ENCODE assay signal across 8 cellular contexts in the genomic region with DNA sequence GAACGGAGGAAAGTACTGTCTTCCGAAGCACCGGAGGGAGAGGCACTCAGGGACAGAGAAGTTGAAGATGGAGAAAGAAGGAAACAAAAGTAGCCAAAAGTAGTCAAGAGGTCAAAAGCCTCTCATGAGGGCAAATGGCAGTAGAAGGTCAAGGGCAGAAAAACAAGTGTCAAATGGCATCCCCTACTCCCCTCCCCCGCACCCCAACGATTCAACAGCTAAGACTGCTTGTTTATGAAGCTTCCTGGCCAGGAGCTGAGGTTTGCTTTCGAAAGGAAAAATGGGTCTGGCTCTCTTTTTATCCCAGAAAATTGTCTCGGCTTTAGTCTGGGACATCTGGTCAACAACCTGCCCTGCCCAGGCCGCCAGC. TPM values are rescaled to one million over a fixed set of nuclear protein-coding genes. Genes with fewer than 3 reads are reported as not detected.
A peak's percentile ranks its signal among the peaks of the same experiment; 100 is the strongest.
DNase-seq lines count a peak whose midpoint lies in the region; ATAC-seq, FAIRE-seq and TF ChIP-seq lines count a peak whose summit lies in the region.

No MANE protein-coding gene starts in this region.

- H4K91ac ChIP-seq in IMR-90 (ENCODE audit: insufficient read depth, low read depth, low read length): no peak overlapping the region

- H2BK15ac ChIP-seq in IMR-90 (ENCODE audit: low read depth, low read length): no peak overlapping the region

- CTCF ChIA-PET in IMR-90 (lab: Yijun Ruan, JAX): no interaction called here

- 0 out of 2 replicates have a peak, but pooled peaks cover 1% of the 10 kb centered on the region for H3K36me3 ChIP-seq in IMR-90 (ENCODE audit: control insufficient read depth, insufficient read depth, low read length)

- H3K27ac ChIP-seq in IMR-90 (ENCODE audit: insufficient read depth, low read length): no peak overlapping the region

- H3K4me3 ChIP-seq in AG10803 (ENCODE audit: low read length): peak overlapping the region; percentile 56
- peak overlapping the region; percentile 43 for H3K4me3 ChIP-seq in IMR-90 (ENCODE audit: insufficient read depth, low read depth, low read length)

- intact Hi-C loops in IMR-90 (cut with micrococcal nuclease): no loop called here
- intact Hi-C loops in dendritic cell treated with granulocyte-macrophage colony-stimulating factor and Interleukin-4, amounts not matched to agents 40 ng/mL and 50 ng/mL, for 4 days (cut with micrococcal nuclease): no loop called here

- no peak overlapping the region for H3K14ac ChIP-seq in IMR-90 (replicated peaks; ENCODE audit: low read depth, low read length)

- H3K4me3 Mint-ChIP-seq in dendritic cell treated with granulocyte-macrophage colony-stimulating factor and Interleukin-4, amounts not matched to agents 40 ng/mL and 50 ng/mL, for 4 days: peak overlapping the region; percentile 70
- H3K4me3 Mint-ChIP-seq in nephron: peak overlapping the region; percentile 53 to 79 (median 68)

- H3K9me3 ChIP-seq in IMR-90 (ENCODE audit: control insufficient read depth, insufficient read depth, low read length): peaks cover 6% of the 10 kb centered on the region

- H3K56ac ChIP-seq in IMR-90 (ENCODE audit: extremely low read depth, insufficient read depth, low read length): no peak overlapping the region

- H3K36me3 Mint-ChIP-seq in dendritic cell treated with granulocyte-macrophage colony-stimulating factor and Interleukin-4, amounts not matched to agents 40 ng/mL and 50 ng/mL, for 4 days (ENCODE audit: low read depth): peaks cover 9% of the 10 kb centered on the region
- peaks cover 14% of the 10 kb centered on the region for H3K36me3 Mint-ChIP-seq in nephron (ENCODE audit: low read depth)

- POLR2A ChIA-PET in IMR-90 (lab: Charles Lee; ENCODE audit: unreplicated experiment): interaction anchor here (0.6 kb wide), 1 partner anchor 32 kb away, joined by 23 read pairs; no protein-coding TSS in a partner anchor

- peak overlapping the region; percentile 68 for H3K4me2 ChIP-seq in IMR-90 (ENCODE audit: low read depth, low read length)

- H2AK5ac ChIP-seq in IMR-90 (ENCODE audit: low read depth, low read length): no peak overlapping the region

- DNase-seq in AG10803 (ENCODE audit: low read depth): no peak
- DNase-seq in IMR-90: no peak
- DNase-seq in DMS79 (lab: John Stamatoyannopoulos, UW): no peak
- no peak for DNase-seq in GM20000 (ENCODE audit: low spot score)
- no peak for DNase-seq in occipital lobe (lab: John Stamatoyannopoulos, UW)
- DNase-seq in GM19239 (ENCODE audit: insufficient read length, low spot score): no peak

- no peak overlapping the region for H3K27ac Mint-ChIP-seq in dendritic cell treated with granulocyte-macrophage colony-stimulating factor and Interleukin-4, amounts not matched to agents 40 ng/mL and 50 ng/mL, for 4 days
- H3K27ac Mint-ChIP-seq in nephron: no peak overlapping the region

- peaks cover 63% of the 10 kb centered on the region for H3K27me3 Mint-ChIP-seq in dendritic cell treated with granulocyte-macrophage colony-stimulating factor and Interleukin-4, amounts not matched to agents 40 ng/mL and 50 ng/mL, for 4 days
- H3K27me3 Mint-ChIP-seq in nephron (ENCODE audit: low read depth): peaks cover 77% of the 10 kb centered on the region

- H3K4me1 ChIP-seq in IMR-90 (ENCODE audit: control insufficient read depth, insufficient read depth, low read length): peaks cover 4% of the 10 kb centered on the region

- H4K5ac ChIP-seq in IMR-90 (ENCODE audit: low read depth, low read length): no peak overlapping the region

- H2BK120ac ChIP-seq in IMR-90 (ENCODE audit: low read depth, low read length): no peak overlapping the region

- H2AK9ac ChIP-seq in IMR-90 (replicated peaks; ENCODE audit: low read depth, low read length, poor library complexity): no peak overlapping the region

- H3K9me1 ChIP-seq in IMR-90 (ENCODE audit: insufficient read depth, low read length): no peaks in the 10 kb centered on the region; the same call in 1 of the 2 replicates

- dilution Hi-C loops in IMR-90 (cut with HindIII; ENCODE audit: low sequenced_read_pairs, unreplicated experiment): no loop called here

- H3K4me1 Mint-ChIP-seq in dendritic cell treated with granulocyte-macrophage colony-stimulating factor and Interleukin-4, amounts not matched to agents 40 ng/mL and 50 ng/mL, for 4 days (ENCODE audit: low read depth): peaks cover 49% of the 10 kb centered on the region
- H3K4me1 Mint-ChIP-seq in nephron: peaks cover 44% of the 10 kb centered on the region

- FAIRE-seq in GM19239 (lab: Jason Lieb, UNC): no peak

- peak; percentile 2; the same call in 1 of the 2 replicates for ATAC-seq in IMR-90 (ENCODE audit: low read depth)

- no peak overlapping the region; the same call in 1 of the 2 replicates for H3K9ac ChIP-seq in IMR-90 (ENCODE audit: low read depth, low read length)

- no peak overlapping the region for H3K23ac ChIP-seq in IMR-90 (ENCODE audit: low read depth, low read length)

- no TSS peak for BruUV-seq in IMR-90 (replicated peaks; lab: Mats Ljungman, UMichigan)

- no peak overlapping the region for H3K18ac ChIP-seq in IMR-90 (ENCODE audit: low read depth, low read length)

- H3K9me3 Mint-ChIP-seq in dendritic cell treated with granulocyte-macrophage colony-stimulating factor and Interleukin-4, amounts not matched to agents 40 ng/mL and 50 ng/mL, for 4 days: no peaks in the 10 kb centered on the region
- H3K9me3 Mint-ChIP-seq in nephron: no peaks in the 10 kb centered on the region

- TF ChIP-seq POLR2A in IMR-90 (IDR thresholded peaks at IDR 0.05; ENCODE audit: low read depth, low read length): no peak

- no peak overlapping the region for H2BK5ac ChIP-seq in IMR-90 (ENCODE audit: low read depth, low read length, poor library complexity, severe bottlenecking)

- H3K79me1 ChIP-seq in IMR-90 (ENCODE audit: low read depth in 1 of 2, low read length in 2 of 2): no peaks in the 10 kb centered on the region

- in situ Hi-C loops in IMR-90 (cut with MboI; ENCODE audit: low sequenced_read_pairs): no loop called here

- no peak overlapping the region for H4K8ac ChIP-seq in IMR-90 (ENCODE audit: low read depth in 2 of 2, low read length in 2 of 2)

- peak overlapping the region; percentile 78 for H2AFZ ChIP-seq in IMR-90 (replicated peaks; ENCODE audit: low read length, poor library complexity)

- TF ChIP-seq CTCF in AG10803 (conservative IDR thresholded peaks at IDR 0.05; ENCODE audit: low read length) (no peak), IMR-90 (conservative IDR thresholded peaks at IDR 0.05; ENCODE audit: low read depth, low read length) (no peak), nephron (IDR thresholded peaks at IDR 0.05; ENCODE audit: unreplicated experiment in 3 of 3) (no peak), GM20000 (IDR thresholded peaks at IDR 0.05; ENCODE audit: extremely low read depth, missing control alignments) (no peak)

- TF ChIP-seq RAD21 in IMR-90 (IDR thresholded peaks at IDR 0.05; ENCODE audit: low read length): no peak

- WGBS in IMR-90 (ENCODE audit: extremely low coverage in 2 of 2, insufficient read length in 1 of 2), 2 experiments: 20% methylated on average over 2 of the region's 8 CpGs; no CpG with 5 or more reads in 1 of the 2 experiments

- peaks cover 8% of the 10 kb centered on the region; the same call in 1 of the 2 replicates for H4K20me1 ChIP-seq in IMR-90 (ENCODE audit: insufficient read depth, low read length)

- no peak overlapping the region for H3K4ac ChIP-seq in IMR-90 (ENCODE audit: low read depth, low read length)

- H2BK20ac ChIP-seq in IMR-90 (ENCODE audit: low read depth, low read length): no peak overlapping the region

- peaks cover 43% of the 10 kb centered on the region for H3K27me3 ChIP-seq in IMR-90 (ENCODE audit: control insufficient read depth, insufficient read depth, low read length)

TF ChIP-seq in IMR-90, 13 proteins besides CTCF, POLR2A, EP300 and RAD21:
- no peak for TF ChIP-seq CEBPB (IDR thresholded peaks at IDR 0.05; ENCODE audit: low read depth, low read length)
- no peak for TF ChIP-seq NFE2L2 (IDR thresholded peaks at IDR 0.05; ENCODE audit: low read depth, low read length)
- TF ChIP-seq SMC3 (IDR thresholded peaks at IDR 0.05; ENCODE audit: low read depth, low read length): no peak
- TF ChIP-seq RFX5 (IDR thresholded peaks at IDR 0.05; ENCODE audit: low read depth, low read length): no peak
- TF ChIP-seq, protein P1, sequence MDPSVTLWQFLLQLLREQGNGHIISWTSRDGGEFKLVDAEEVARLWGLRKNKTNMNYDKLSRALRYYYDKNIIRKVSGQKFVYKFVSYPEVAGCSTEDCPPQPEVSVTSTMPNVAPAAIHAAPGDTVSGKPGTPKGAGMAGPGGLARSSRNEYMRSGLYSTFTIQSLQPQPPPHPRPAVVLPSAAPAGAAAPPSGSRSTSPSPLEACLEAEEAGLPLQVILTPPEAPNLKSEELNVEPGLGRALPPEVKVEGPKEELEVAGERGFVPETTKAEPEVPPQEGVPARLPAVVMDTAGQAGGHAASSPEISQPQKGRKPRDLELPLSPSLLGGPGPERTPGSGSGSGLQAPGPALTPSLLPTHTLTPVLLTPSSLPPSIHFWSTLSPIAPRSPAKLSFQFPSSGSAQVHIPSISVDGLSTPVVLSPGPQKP (IDR thresholded peaks at IDR 0.05; ENCODE audit: borderline replicate concordance, low read depth, low read length): no peak
- TF ChIP-seq RCOR1 (IDR thresholded peaks at IDR 0.05; ENCODE audit: insufficient replicate concordance, low read length): no peak
- TF ChIP-seq MXI1 (IDR thresholded peaks at IDR 0.05; ENCODE audit: borderline replicate concordance, low read depth, low read length): no peak
- no peak for TF ChIP-seq BHLHE40 (IDR thresholded peaks at IDR 0.05; ENCODE audit: low read depth, low read length)
- TF ChIP-seq, protein P2, sequence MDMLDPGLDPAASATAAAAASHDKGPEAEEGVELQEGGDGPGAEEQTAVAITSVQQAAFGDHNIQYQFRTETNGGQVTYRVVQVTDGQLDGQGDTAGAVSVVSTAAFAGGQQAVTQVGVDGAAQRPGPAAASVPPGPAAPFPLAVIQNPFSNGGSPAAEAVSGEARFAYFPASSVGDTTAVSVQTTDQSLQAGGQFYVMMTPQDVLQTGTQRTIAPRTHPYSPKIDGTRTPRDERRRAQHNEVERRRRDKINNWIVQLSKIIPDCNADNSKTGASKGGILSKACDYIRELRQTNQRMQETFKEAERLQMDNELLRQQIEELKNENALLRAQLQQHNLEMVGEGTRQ (IDR thresholded peaks at IDR 0.05; ENCODE audit: low read depth, low read length): no peak

RNA-seq across cellular contexts. Expression of a gene that starts 2.1 kb away (rescaled TPM):
- not detected in 2 replicates for total RNA-seq in IMR-90 (2012; rRNA removed)
- 0.06 TPM in 1 of 2 replicates, not detected in the other for polyA plus RNA-seq in IMR-90 (2012; rRNA removed)
- polyA plus RNA-seq in IMR-90 (2012; cell fraction: cytosol; rRNA removed): 0.02 TPM in 1 of 2 replicates, not detected in the other
- polyA plus RNA-seq in IMR-90 (2012; cell fraction: nucleus; rRNA removed; ENCODE audit: low replicate concordance): 0.11 and 0.35 TPM in 2 replicates
- total RNA-seq in occipital lobe: 53.7 TPM

Comparison
In these comparisons a context has a peak if more than half of its experiments do, and no peak if none do; other contexts are left out.
1. RNA of a gene that starts 2.1 kb away (total RNA-seq): 53.7 TPM in occipital lobe (single experiment); not detected in IMR-90; every median in the first group is over 10 times any median in the second.